ENCODE assay signal across 8 cellular contexts in the genomic region with DNA sequence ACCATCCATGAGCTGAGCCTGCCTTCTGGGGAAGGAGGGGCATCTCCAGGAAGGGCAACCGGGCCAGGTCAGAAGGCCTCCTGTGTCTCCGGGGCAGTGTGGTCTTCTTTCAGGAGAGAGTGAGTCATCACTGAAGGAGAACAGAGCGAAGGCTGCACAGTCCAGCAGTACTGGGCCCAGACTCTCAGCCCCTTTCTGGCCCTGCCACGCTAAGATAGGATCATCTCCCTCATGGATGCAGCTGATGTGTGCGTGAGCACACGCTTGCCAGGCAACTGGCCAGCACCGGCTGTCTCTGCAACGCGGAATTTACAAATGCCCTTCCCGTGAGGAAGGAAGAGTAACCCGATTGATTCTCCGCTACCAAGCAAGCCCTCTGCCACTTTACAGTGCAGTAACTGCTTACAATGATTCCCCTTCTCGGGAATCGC.
DNase-seq lines count a peak whose midpoint lies in the region; ATAC-seq and TF ChIP-seq lines count a peak whose summit lies in the region.

No MANE protein-coding gene starts in this region.

- H3K4me3 ChIP-seq in HUES48 (ENCODE audit: low read depth, low read length), result peak overlapping the region; percentile 81

- POLR2A ChIA-PET in activated B cell treated with CpG ODN at 0.5 μM for 24 hours (lab: Charles Lee), result no interaction called here

- 0 out of 2 replicates have a peak, but pooled peaks cover 3% of the 10 kb centered on the region for H3K9me3 ChIP-seq in HUES48 (ENCODE audit: control insufficient read depth, insufficient read depth, low read length)

- H3K9ac ChIP-seq in HUES48 (ENCODE audit: low read depth, low read length), result peak overlapping the region; percentile 27; the same call in 1 of the 2 replicates

- no peaks in the 10 kb centered on the region for H3K27me3 Mint-ChIP-seq in activated B cell treated with CpG ODN at 0.5 μM for 24 hours

- intact Hi-C loops in activated B cell treated with CpG ODN at 0.5 μM for 24 hours (cut with micrococcal nuclease), result loop anchor here (1.0 to 10.0 kb wide), 6 partner anchors 25 to 1362 kb away; no protein-coding TSS in a partner anchor

- peaks cover 22% of the 10 kb centered on the region for H3K27me3 ChIP-seq in HUES48 (ENCODE audit: control insufficient read depth, insufficient read depth, low read length)

- H3K9me3 Mint-ChIP-seq in activated B cell treated with CpG ODN at 0.5 μM for 24 hours, result peaks cover 6% of the 10 kb centered on the region

- CTCF ChIA-PET in activated B cell treated with CpG ODN at 0.5 μM for 24 hours (lab: Charles Lee), result interaction anchor here (0.8 to 2.1 kb wide), 5 partner anchors 8 to 1336 kb away, joined by 3 to 12 read pairs (median 6); no protein-coding TSS in a partner anchor

- H3K4me1 ChIP-seq in HUES48 (ENCODE audit: control insufficient read depth, insufficient read depth, low read length), result 0 out of 2 replicates have a peak, but pooled peaks cover 5% of the 10 kb centered on the region

- TF ChIP-seq CTCF in activated B cell treated with CpG ODN at 0.5 μM for 24 hours (IDR thresholded peaks at IDR 0.05), result no peak

- H3K36me3 ChIP-seq in HUES48 (ENCODE audit: control insufficient read depth, insufficient read depth, low read length), result no peaks in the 10 kb centered on the region

- peak overlapping the region; percentile 80 for H3K4me3 Mint-ChIP-seq in activated B cell treated with CpG ODN at 0.5 μM for 24 hours

- no peaks in the 10 kb centered on the region for H3K36me3 Mint-ChIP-seq in activated B cell treated with CpG ODN at 0.5 μM for 24 hours (ENCODE audit: low read depth)

- peaks cover 23% of the 10 kb centered on the region for H3K4me1 Mint-ChIP-seq in activated B cell treated with CpG ODN at 0.5 μM for 24 hours

- peak; percentile 32 for ATAC-seq in GM21515 (IDR thresholded peaks at IDR 0.05; ENCODE audit: unreplicated experiment)
- ATAC-seq in activated B cell treated with CpG ODN at 0.5 μM for 24 hours (ENCODE audit: low read depth), result peak; percentile 42

- peak overlapping the region; percentile 52 for H3K27ac ChIP-seq in HUES48 (ENCODE audit: low read depth, low read length)

- DNase-seq in DMS53 treated with DMSO at 0.1 percent for 48 hours (lab: John Stamatoyannopoulos, UW; ENCODE audit: unreplicated experiment), result peak; percentile 81
- DNase-seq in activated B cell treated with CpG ODN at 0.5 μM for 24 hours, result no peak
- DNase-seq in glomerular visceral epithelial cell (ENCODE audit: extremely low spot score), result peak; percentile 84
- DNase-seq in non-pigmented ciliary epithelial cell (ENCODE audit: low read depth), result peak; percentile 19
- no peak for DNase-seq in LoVo (ENCODE audit: low spot score)
- no peak for DNase-seq in SIG-M5 treated with dmso at 0.1 percent for 504 hours (lab: John Stamatoyannopoulos, UW; ENCODE audit: unreplicated experiment)

- peak overlapping the region; percentile 19 for H3K27ac Mint-ChIP-seq in activated B cell treated with CpG ODN at 0.5 μM for 24 hours

Comparison
In these comparisons a context has a peak if more than half of its experiments do, and no peak if none do; other contexts are left out.
1. DNase-seq: peak in DMS53 treated with DMSO at 0.1 percent for 48 hours (single experiment), glomerular visceral epithelial cell (single experiment) and non-pigmented ciliary epithelial cell (single experiment); none in activated B cell treated with CpG ODN at 0.5 μM for 24 hours (single experiment), LoVo (single experiment) and SIG-M5 treated with dmso at 0.1 percent for 504 hours (single experiment).